In genomic region chrX:28717864-28718263, GRCh38 we compare ENCODE assay signal across 1 cellular context.
TF ChIP-seq lines count a peak whose summit lies in the region.

No MANE protein-coding gene starts in this region.

TF ChIP-seq in GM12878, 131 proteins besides CTCF, POLR2A, EP300 and RAD21:
- no peak for TF ChIP-seq ZNF592 (IDR thresholded peaks at IDR 0.05)
- TF ChIP-seq SUZ12 (IDR thresholded peaks at IDR 0.05; ENCODE audit: unreplicated experiment): no peak
- TF ChIP-seq CREM (IDR thresholded peaks at IDR 0.05; ENCODE audit: low read depth): no peak
- no peak for TF ChIP-seq TCF7 (IDR thresholded peaks at IDR 0.05; ENCODE audit: borderline replicate concordance)
- no peak for TF ChIP-seq ATF3 (IDR thresholded peaks at IDR 0.05; ENCODE audit: borderline replicate concordance, extremely low read depth, low read depth, low read length)
- TF ChIP-seq CHD1 (IDR thresholded peaks at IDR 0.05; ENCODE audit: low read depth, low read length): no peak
- TF ChIP-seq E4F1 (IDR thresholded peaks at IDR 0.05; ENCODE audit: borderline replicate concordance, partially characterized antibody): no peak
- TF ChIP-seq STAT1 (conservative IDR thresholded peaks at IDR 0.05): no peak
- no peak for TF ChIP-seq NFXL1 (IDR thresholded peaks at IDR 0.05; ENCODE audit: borderline replicate concordance)
- no peak for TF ChIP-seq RCOR1 (conservative IDR thresholded peaks at IDR 0.05; ENCODE audit: low read depth, low read length)
- no peak for TF ChIP-seq SMARCA5 (IDR thresholded peaks at IDR 0.05)
- TF ChIP-seq YY1 (IDR thresholded peaks at IDR 0.05; ENCODE audit: low read depth, low read length): no peak
- no peak for TF ChIP-seq YBX1 (IDR thresholded peaks at IDR 0.05)
- TF ChIP-seq ZNF217 (IDR thresholded peaks at IDR 0.05): no peak
- TF ChIP-seq BACH1 (IDR thresholded peaks at IDR 0.05; ENCODE audit: borderline replicate concordance): no peak
- TF ChIP-seq TCF3 (IDR thresholded peaks at IDR 0.05; ENCODE audit: borderline replicate concordance, insufficient read depth, low read depth, low read length): no peak
- TF ChIP-seq KLF5 (IDR thresholded peaks at IDR 0.05; ENCODE audit: partially characterized antibody): no peak
- TF ChIP-seq RUNX3 (IDR thresholded peaks at IDR 0.05; ENCODE audit: low read length): no peak
- no peak for TF ChIP-seq TCF12 (IDR thresholded peaks at IDR 0.05; ENCODE audit: low read depth, low read length)
